ENCODE assay signal across 12 cellular contexts in the genomic region with DNA sequence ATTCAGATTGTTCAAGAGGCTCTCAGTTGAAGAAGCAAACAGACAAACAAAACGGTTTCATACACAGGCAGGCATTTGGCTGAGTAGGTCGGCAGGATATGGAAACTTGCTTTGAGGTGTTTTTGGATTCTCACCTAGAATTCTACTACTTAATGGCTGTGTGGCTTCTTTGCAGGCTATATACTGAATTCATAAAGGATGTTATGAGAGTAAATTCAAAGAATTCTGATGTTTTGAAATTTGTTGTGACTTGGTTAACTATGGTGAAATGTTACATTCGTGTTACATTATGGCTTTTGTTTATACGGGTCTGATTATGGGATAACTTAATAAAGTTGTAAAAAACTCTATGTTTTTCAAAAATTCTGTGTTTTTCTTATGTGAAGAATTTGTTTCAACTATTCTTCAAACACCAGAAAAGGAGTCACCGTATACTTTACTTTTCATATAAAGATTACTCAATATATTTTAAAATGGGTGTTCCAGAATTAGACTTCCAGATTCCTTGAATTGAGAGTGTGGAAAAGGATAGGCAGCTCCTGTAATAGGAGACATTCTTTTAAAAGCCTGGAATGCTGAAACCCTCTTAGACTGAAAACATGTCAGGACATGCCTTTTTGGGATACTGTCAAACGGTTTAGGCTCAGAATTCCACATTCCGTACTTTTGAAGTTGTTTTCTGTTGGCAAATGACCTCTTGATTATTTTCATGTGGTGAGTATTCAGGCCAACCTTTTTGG. TPM values are rescaled to one million over a fixed set of nuclear protein-coding genes. Genes with fewer than 3 reads are reported as not detected.
DNase-seq lines count a peak whose midpoint lies in the region; ATAC-seq and TF ChIP-seq lines count a peak whose summit lies in the region.
"Had no signal": no experiment of that assay in that cellular context is flagged by ENCODE, and none has a peak within 500 bp of the region (broad histone marks: within the 10 kb centered on the region; RNA-seq: fewer than 3 reads in every experiment).

No MANE protein-coding gene starts in this region.

- H3K9me3 ChIP-seq in cardiac muscle cell (ENCODE audit: low read depth) = no peaks in the 10 kb centered on the region
- no peaks in the 10 kb centered on the region for H3K9me3 ChIP-seq in left lung
- H3K9me3 ChIP-seq in vagina = no peaks in the 10 kb centered on the region
- H3K9me3 ChIP-seq in PC-9 (ENCODE audit: insufficient read depth, low read depth) = no peaks in the 10 kb centered on the region
- H3K9me3 ChIP-seq: colonic mucosa, neutrophil had no signal

- no peaks in the 10 kb centered on the region for H3K36me3 ChIP-seq in cardiac muscle cell
- H3K36me3 ChIP-seq in left lung = no peaks in the 10 kb centered on the region
- no peaks in the 10 kb centered on the region for H3K36me3 ChIP-seq in vagina
- no peaks in the 10 kb centered on the region for H3K36me3 ChIP-seq in PC-9 (ENCODE audit: low read depth)
- H3K36me3 ChIP-seq: colonic mucosa, neutrophil had no signal

- no TSS peak for BruUV-seq in PC-9 (replicated peaks; lab: Mats Ljungman, UMichigan)

- no peak overlapping the region for H3K4me2 ChIP-seq in PC-9

- H3K4me1 ChIP-seq in cardiac muscle cell (ENCODE audit: low read depth) = peaks cover 32% of the 10 kb centered on the region
- peaks cover 10 to 58% of the 10 kb centered on the region in 2 donors for H3K4me1 ChIP-seq in left lung
- H3K4me1 ChIP-seq in vagina = peaks cover 49% of the 10 kb centered on the region
- peaks cover 22% of the 10 kb centered on the region for H3K4me1 ChIP-seq in PC-9 (replicated peaks; ENCODE audit: insufficient read depth)

- no peaks in the 10 kb centered on the region for H3K79me2 ChIP-seq in PC-9 (ENCODE audit: low read depth)

- peaks cover 26% of the 10 kb centered on the region for H3F3A ChIP-seq in PC-9 (ENCODE audit: insufficient read depth, low read depth)

- no peaks in the 10 kb centered on the region for H3K27me3 ChIP-seq in cardiac muscle cell
- H3K27me3 ChIP-seq in left lung = no peaks in the 10 kb centered on the region
- H3K27me3 ChIP-seq in vagina = no peaks in the 10 kb centered on the region
- H3K27me3 ChIP-seq in PC-9 (ENCODE audit: insufficient read depth, low read depth) = no peaks in the 10 kb centered on the region
- H3K27me3 ChIP-seq: colonic mucosa, neutrophil had no signal

- no peak for TF ChIP-seq POLR2A in vagina (IDR thresholded peaks at IDR 0.05)

- ATAC-seq in left lung (peak; percentile 50), GM18502 (IDR thresholded peaks at IDR 0.05; ENCODE audit: poor library complexity, unreplicated experiment) (no peak)

- no peak overlapping the region for H3K4me3 ChIP-seq in cardiac muscle cell
- no peak overlapping the region for H3K4me3 ChIP-seq in left lung
- no peak overlapping the region for H3K4me3 ChIP-seq in vagina
- no peak overlapping the region for H3K4me3 ChIP-seq in PC-9
- H3K4me3 ChIP-seq: colonic mucosa, K562 had no signal

- DNase-seq in cardiac muscle cell (ENCODE audit: low read depth in 1 of 2, low spot score in 1 of 2) (peak in 1 of 2 donors; percentile 80), cardiac septum (ENCODE audit: low spot score) (no peak), astrocyte of the hippocampus (ENCODE audit: low read depth, low spot score) (peak; percentile 88), left lung (no peak), vagina (ENCODE audit: extremely low spot score in 2 of 2) (no peak), PC-9 (no peak)
- DNase-seq in central memory CD4-positive, alpha-beta T cell = no peak
- DNase-seq: CD4-positive, CD25-positive, alpha-beta regulatory T cell; colonic mucosa had no signal

- intact Hi-C loops in cardiac septum (cut with DNase I) (loop anchor here (5.0 kb wide), 1 partner anchor 64 kb away; no protein-coding TSS in a partner anchor), left lung (cut with DNase I) (no loop called here), vagina (cut with DNase I) (loop anchor here (10.0 kb wide), 1 partner anchor 1447 kb away; the partner anchor contains the start of gene NID1), PC-9 (cut with micrococcal nuclease; ENCODE audit: unreplicated experiment) (no loop called here)

- CTCF ChIA-PET in PC-9 (lab: Charles Lee) = no interaction called here

- H3K9me2 ChIP-seq in PC-9 (ENCODE audit: insufficient read depth) = no peaks in the 10 kb centered on the region

- TF ChIP-seq CTCF in cardiac muscle cell (IDR thresholded peaks at IDR 0.05; ENCODE audit: low read depth, low read length) = no peak
- no peak for TF ChIP-seq CTCF in left lung (IDR thresholded peaks at IDR 0.05)
- TF ChIP-seq CTCF in vagina (IDR thresholded peaks at IDR 0.05) = no peak
- TF ChIP-seq CTCF in PC-9 (conservative IDR thresholded peaks at IDR 0.05) = no peak

- no peak overlapping the region for H2AFZ ChIP-seq in PC-9

- no peaks in the 10 kb centered on the region for H4K20me1 ChIP-seq in PC-9 (ENCODE audit: insufficient read depth)

- POLR2A ChIA-PET in PC-9 (lab: Charles Lee; ENCODE audit: unreplicated experiment) = no interaction called here

- H3K27ac ChIP-seq in cardiac muscle cell = peak overlapping the region; percentile 88
- H3K27ac ChIP-seq in left lung = peak overlapping the region; percentile 45 to 65
- H3K27ac ChIP-seq in vagina = peak overlapping the region; percentile 64
- no peak overlapping the region for H3K27ac ChIP-seq in PC-9
- H3K27ac ChIP-seq: neutrophil had no signal

RNA-seq across cellular contexts. Expression of gene IRF2BP2, which starts 8.2 kb away (rescaled TPM):
- total RNA-seq in cardiac muscle cell (84.0 and 113 TPM in 2 replicates), cardiac septum (65.6 TPM), left lung (100 to 1,000 TPM; 114 to 135 TPM), vagina (72.9 TPM), PC-9 (2021) (80.7 and 122 TPM in 2 replicates)
- 24.3 and 33.2 TPM in 2 replicates for polyA plus RNA-seq in cardiac muscle cell

Comparison
In these comparisons a context has a peak if more than half of its experiments do, and no peak if none do; other contexts are left out.
1. intact Hi-C loops: an anchor here in cardiac septum (5.0 kb wide) and vagina (10.0 kb wide); none called in left lung and PC-9.